2 cellular contexts compared by ENCODE assay signal in the genomic region with DNA sequence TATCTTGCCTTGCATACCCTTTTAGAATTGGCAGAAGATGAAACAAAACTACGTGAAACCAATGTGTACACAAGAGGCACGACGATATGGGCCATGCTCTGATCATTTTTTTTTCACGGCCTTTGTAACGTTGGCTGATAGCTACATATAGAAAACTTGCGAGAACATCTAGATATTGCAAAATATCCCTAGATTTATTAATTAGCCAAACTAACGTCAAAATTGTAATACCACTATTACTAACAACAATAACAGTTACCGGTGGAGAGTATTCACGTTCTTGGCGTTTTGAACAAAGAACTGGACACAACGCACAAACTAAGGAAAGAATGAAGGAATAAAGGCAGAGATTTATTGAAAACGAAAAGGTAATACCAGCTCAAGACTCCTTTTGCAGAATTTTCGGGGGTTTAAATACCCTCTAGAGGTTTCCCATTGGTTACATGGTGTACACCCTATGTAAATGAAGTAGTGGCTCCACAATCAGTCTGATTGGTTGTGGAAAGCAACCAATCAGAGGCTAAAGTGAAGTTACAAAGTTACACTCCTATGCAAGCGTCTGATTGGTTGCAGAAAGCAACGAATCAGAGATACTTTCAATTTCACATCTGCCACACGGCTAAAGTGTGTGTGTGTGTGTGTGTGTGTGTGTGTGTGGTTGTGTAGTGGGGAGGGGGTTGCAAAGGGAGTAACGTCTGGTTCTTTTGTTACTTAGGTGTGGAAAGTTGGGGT.
TF ChIP-seq lines count a peak whose summit lies in the region.

No MANE protein-coding gene starts in this region.

TF ChIP-seq in GM12878, 131 proteins besides CTCF, POLR2A, EP300 and RAD21:
- TF ChIP-seq RCOR1 (conservative IDR thresholded peaks at IDR 0.05; ENCODE audit: low read depth, low read length) (no peak), ESRRA (IDR thresholded peaks at IDR 0.05; ENCODE audit: low read length) (no peak), CHD4 (IDR thresholded peaks at IDR 0.05) (no peak), MYC (IDR thresholded peaks at IDR 0.05; ENCODE audit: insufficient read depth, insufficient read length, insufficient replicate concordance, low read length, severe bottlenecking) (no peak), CEBPB (IDR thresholded peaks at IDR 0.05; ENCODE audit: borderline replicate concordance in 1 of 2, low read depth in 2 of 2, low read length in 2 of 2) (no peak), TCF3 (IDR thresholded peaks at IDR 0.05; ENCODE audit: borderline replicate concordance, insufficient read depth, low read depth, low read length) (no peak), FOS (IDR thresholded peaks at IDR 0.05; ENCODE audit: borderline replicate concordance, extremely low read depth, insufficient read length) (no peak), FOXK2 (IDR thresholded peaks at IDR 0.05) (no peak), NBN (IDR thresholded peaks at IDR 0.05) (no peak), NFYA (IDR thresholded peaks at IDR 0.05; ENCODE audit: borderline replicate concordance, low read depth, low read length) (no peak), MAX (IDR thresholded peaks at IDR 0.05; ENCODE audit: low read depth, low read length) (no peak), TARDBP (IDR thresholded peaks at IDR 0.05; ENCODE audit: borderline replicate concordance) (no peak), USF2 (IDR thresholded peaks at IDR 0.05; ENCODE audit: borderline replicate concordance, low read depth, low read length) (no peak), SMARCA5 (IDR thresholded peaks at IDR 0.05) (no peak), KDM1A (IDR thresholded peaks at IDR 0.05; ENCODE audit: borderline replicate concordance) (no peak), ATF7 (IDR thresholded peaks at IDR 0.05; ENCODE audit: low read depth) (no peak), SIX5 (IDR thresholded peaks at IDR 0.05; ENCODE audit: low read depth, low read length, severe bottlenecking) (no peak), CREM (IDR thresholded peaks at IDR 0.05; ENCODE audit: low read depth) (no peak), POU2F2 (IDR thresholded peaks at IDR 0.05; ENCODE audit: borderline replicate concordance, low read depth, low read length) (no peak)

TF ChIP-seq in liver, 16 proteins besides CTCF, POLR2A, EP300 and RAD21:
- TF ChIP-seq SP1 (IDR thresholded peaks at IDR 0.05) (peak; percentile 83), TAF1 (conservative IDR thresholded peaks at IDR 0.05) (peak; percentile 71), REST (IDR thresholded peaks at IDR 0.05) (peak; percentile 55), JUND (IDR thresholded peaks at IDR 0.05) (no peak), MAX (IDR thresholded peaks at IDR 0.05) (peak; percentile 15), HNF4G (IDR thresholded peaks at IDR 0.05) (no peak), FOXA2 (IDR thresholded peaks at IDR 0.05) (peak; percentile 34), GABPA (IDR thresholded peaks at IDR 0.05 in 1 of 2, conservative IDR thresholded peaks at IDR 0.05 in 1 of 2) (peak in 1 of 2 donors; percentile 14)
